In the genomic region with DNA sequence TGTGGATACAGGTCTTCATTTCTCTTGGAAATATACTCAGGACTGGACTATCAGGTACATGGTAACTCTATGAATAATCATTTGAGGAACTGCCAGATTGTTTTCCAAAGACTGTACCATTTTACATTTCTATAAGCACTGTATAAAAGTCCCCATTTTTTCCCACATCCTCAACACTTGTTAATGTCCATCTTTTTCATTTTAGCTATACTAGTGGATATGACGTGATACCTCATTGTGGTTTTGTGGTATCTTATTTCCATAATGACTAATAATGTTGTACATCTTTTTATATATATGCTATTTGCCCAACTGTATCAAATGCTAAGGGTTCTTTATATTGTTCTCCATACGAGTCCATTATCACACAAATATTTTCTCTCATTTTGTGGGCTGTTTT, we compare ENCODE assay signal across 22 cellular contexts. TPM values are rescaled to one million over a fixed set of nuclear protein-coding genes. Genes with fewer than 3 reads are reported as not detected.
DNase-seq lines count a peak whose midpoint lies in the region; ATAC-seq, FAIRE-seq and TF ChIP-seq lines count a peak whose summit lies in the region.
"Had no signal": no experiment of that assay in that cellular context is flagged by ENCODE, and none has a peak within 500 bp of the region (broad histone marks: within the 10 kb centered on the region; RNA-seq: fewer than 3 reads in every experiment).

No MANE protein-coding gene starts in this region.

- peaks cover 11 to 29% of the 10 kb centered on the region in 2 donors for H3K36me3 Mint-ChIP-seq in activated naive CD4-positive, alpha-beta T cell treated with anti-CD3 and anti-CD28 coated beads, Interleukin-2, amount 50 U/mL, for 72 hours
- H3K36me3 Mint-ChIP-seq in activated naive CD4-positive, alpha-beta T cell treated with anti-CD3 and anti-CD28 coated beads, Interleukin-2, amount 10 ng/mL, durations not matched to agents 7 days and 5 days = peaks cover 59% of the 10 kb centered on the region
- peaks cover 62% of the 10 kb centered on the region for H3K36me3 Mint-ChIP-seq in activated naive CD8-positive, alpha-beta T cell treated with anti-CD3 and anti-CD28 coated beads, Interleukin-2, amount 50 U/mL, for 24 hours (ENCODE audit: low read depth)
- peaks cover 27 to 48% of the 10 kb centered on the region in 2 donors for H3K36me3 Mint-ChIP-seq in stimulated activated naive B cell treated with anti-CD40 and anti-IgM and Interleukin-4, amounts not matched to agents 10 μg/mL and 1 μg/mL and 100 μg/mL, for 72 hours
- peaks cover 61% of the 10 kb centered on the region for H3K36me3 Mint-ChIP-seq in T-helper 2 cell treated with Interferon-gamma antibody and Interleukin-4, amounts not matched to agents 5 μg/mL and 100 μg/mL, for 36 hours (ENCODE audit: low read depth)

- no peak overlapping the region for H3K4me3 Mint-ChIP-seq in activated naive CD4-positive, alpha-beta T cell treated with anti-CD3 and anti-CD28 coated beads, Interleukin-2, amount 10 ng/mL, durations not matched to agents 7 days and 5 days
- H3K4me3 Mint-ChIP-seq in activated naive CD8-positive, alpha-beta T cell treated with anti-CD3 and anti-CD28 coated beads, Interleukin-2, amount 50 U/mL, for 24 hours = no peak overlapping the region
- H3K4me3 Mint-ChIP-seq in stimulated activated naive B cell treated with anti-CD40 and anti-IgM and Interleukin-4, amounts not matched to agents 10 μg/mL and 1 μg/mL and 100 μg/mL, for 72 hours = no peak overlapping the region
- no peak overlapping the region for H3K4me3 Mint-ChIP-seq in T-helper 2 cell treated with Interferon-gamma antibody and Interleukin-4, amounts not matched to agents 5 μg/mL and 100 μg/mL, for 36 hours
- H3K4me3 Mint-ChIP-seq: CD4-positive, CD25-positive, alpha-beta regulatory T cell; GM23338 had no signal

- no peaks in the 10 kb centered on the region for H3K4me1 Mint-ChIP-seq in activated naive CD4-positive, alpha-beta T cell treated with anti-CD3 and anti-CD28 coated beads, Interleukin-2, amount 10 ng/mL, durations not matched to agents 7 days and 5 days
- H3K4me1 Mint-ChIP-seq in activated naive CD8-positive, alpha-beta T cell treated with anti-CD3 and anti-CD28 coated beads, Interleukin-2, amount 50 U/mL, for 24 hours = peaks cover 11% of the 10 kb centered on the region
- H3K4me1 Mint-ChIP-seq in stimulated activated naive B cell treated with anti-CD40 and anti-IgM and Interleukin-4, amounts not matched to agents 10 μg/mL and 1 μg/mL and 100 μg/mL, for 72 hours = peaks cover 0 to 2% of the 10 kb centered on the region in 2 donors
- H3K4me1 Mint-ChIP-seq in T-helper 2 cell treated with Interferon-gamma antibody and Interleukin-4, amounts not matched to agents 5 μg/mL and 100 μg/mL, for 36 hours (ENCODE audit: low read depth) = no peaks in the 10 kb centered on the region
- H3K4me1 Mint-ChIP-seq: GM23338 had no signal

- ATAC-seq in activated naive CD4-positive, alpha-beta T cell treated with anti-CD3 and anti-CD28 coated beads, Interleukin-2, amount 50 U/mL, for 72 hours = peak; percentile 22 to 84
- ATAC-seq in activated naive CD8-positive, alpha-beta T cell treated with anti-CD3 and anti-CD28 coated beads, Interleukin-2, amount 50 U/mL, for 24 hours = peak; percentile 46
- ATAC-seq in stimulated activated naive B cell treated with anti-CD40 and anti-IgM and Interleukin-4, amounts not matched to agents 10 μg/mL and 1 μg/mL and 100 μg/mL, for 72 hours (replicated peaks) = peak; percentile 55 to 79
- ATAC-seq: GM23338 had no signal

- no peak for FAIRE-seq in GM12892 (lab: Jason Lieb, UNC)
- FAIRE-seq: GM19239 had no signal

- CTCF ChIA-PET in activated naive CD4-positive, alpha-beta T cell treated with anti-CD3 and anti-CD28 coated beads, Interleukin-2, amount 10 ng/mL, durations not matched to agents 7 days and 5 days (lab: Charles Lee) = no interaction called here

- DNase-seq in activated naive CD4-positive, alpha-beta T cell treated with anti-CD3 and anti-CD28 coated beads, Interleukin-2, amount 50 U/mL, for 72 hours (ENCODE audit: low spot score in 2 of 2) = no peak
- DNase-seq in activated naive CD4-positive, alpha-beta T cell treated with anti-CD3 and anti-CD28 coated beads, Interleukin-2, amount 10 ng/mL, durations not matched to agents 7 days and 5 days = no peak
- DNase-seq in GM12892 (ENCODE audit: insufficient read length) = no peak
- no peak for DNase-seq in activated naive CD8-positive, alpha-beta T cell treated with anti-CD3 and anti-CD28 coated beads, Interleukin-2, amount 50 U/mL, for 24 hours
- DNase-seq in stimulated activated naive B cell treated with anti-CD40 and anti-IgM and Interleukin-4, amounts not matched to agents 10 μg/mL and 1 μg/mL and 100 μg/mL, for 72 hours = no peak
- DNase-seq in effector CD8-positive, alpha-beta T cell (lab: John Stamatoyannopoulos, UW) = no peak
- no peak for DNase-seq in T-helper 2 cell treated with Interferon-gamma antibody and Interleukin-4, amounts not matched to agents 5 μg/mL and 100 μg/mL, for 36 hours (ENCODE audit: low spot score)
- no peak for DNase-seq in DMS79 treated with DMSO at 0.1 percent for 48 hours (lab: John Stamatoyannopoulos, UW)
- DNase-seq: CD4-positive, CD25-positive, alpha-beta regulatory T cell; COR-L47; DMS 273 treated with DMSO at 0.1 percent for 48 hours; GDM1; HCEC 1CT; Kasumi-1; MM.1S; NCI-H1105; NCI-H2081 treated with DMSO at 0.1 percent for 48 hours; NCI-H446 treated with DMSO at 0.1 percent for 48 hours; NK-92 treated with Interleukin-12 subunit alpha and Interleukin-12 subunit beta, amount 100 ng/mL, for 24 hours; Peyer's patch had no signal

- H3K27ac Mint-ChIP-seq in activated naive CD4-positive, alpha-beta T cell treated with anti-CD3 and anti-CD28 coated beads, Interleukin-2, amount 50 U/mL, for 72 hours = no peak overlapping the region
- no peak overlapping the region for H3K27ac Mint-ChIP-seq in activated naive CD4-positive, alpha-beta T cell treated with anti-CD3 and anti-CD28 coated beads, Interleukin-2, amount 10 ng/mL, durations not matched to agents 7 days and 5 days
- H3K27ac Mint-ChIP-seq in activated naive CD8-positive, alpha-beta T cell treated with anti-CD3 and anti-CD28 coated beads, Interleukin-2, amount 50 U/mL, for 24 hours = no peak overlapping the region
- H3K27ac Mint-ChIP-seq in stimulated activated naive B cell treated with anti-CD40 and anti-IgM and Interleukin-4, amounts not matched to agents 10 μg/mL and 1 μg/mL and 100 μg/mL, for 72 hours = peak overlapping the region; percentile 62
- H3K27ac Mint-ChIP-seq in T-helper 2 cell treated with Interferon-gamma antibody and Interleukin-4, amounts not matched to agents 5 μg/mL and 100 μg/mL, for 36 hours = no peak overlapping the region
- H3K27ac Mint-ChIP-seq: GM23338 had no signal

- H3K27me3 Mint-ChIP-seq in activated naive CD4-positive, alpha-beta T cell treated with anti-CD3 and anti-CD28 coated beads, Interleukin-2, amount 10 ng/mL, durations not matched to agents 7 days and 5 days = no peaks in the 10 kb centered on the region
- H3K27me3 Mint-ChIP-seq in activated naive CD8-positive, alpha-beta T cell treated with anti-CD3 and anti-CD28 coated beads, Interleukin-2, amount 50 U/mL, for 24 hours = no peaks in the 10 kb centered on the region
- H3K27me3 Mint-ChIP-seq in stimulated activated naive B cell treated with anti-CD40 and anti-IgM and Interleukin-4, amounts not matched to agents 10 μg/mL and 1 μg/mL and 100 μg/mL, for 72 hours = no peaks in the 10 kb centered on the region
- H3K27me3 Mint-ChIP-seq in T-helper 2 cell treated with Interferon-gamma antibody and Interleukin-4, amounts not matched to agents 5 μg/mL and 100 μg/mL, for 36 hours (ENCODE audit: low read depth) = no peaks in the 10 kb centered on the region
- H3K27me3 Mint-ChIP-seq: CD4-positive, CD25-positive, alpha-beta regulatory T cell had no signal

- TF ChIP-seq POLR2A in GM12892 (IDR thresholded peaks at IDR 0.05; ENCODE audit: low read depth, low read length) = 0 out of 2 replicates have a peak, but pooled peaks have one; percentile 27

- H3K9me3 Mint-ChIP-seq in activated naive CD4-positive, alpha-beta T cell treated with anti-CD3 and anti-CD28 coated beads, Interleukin-2, amount 50 U/mL, for 72 hours = no peaks in the 10 kb centered on the region
- H3K9me3 Mint-ChIP-seq in activated naive CD4-positive, alpha-beta T cell treated with anti-CD3 and anti-CD28 coated beads, Interleukin-2, amount 10 ng/mL, durations not matched to agents 7 days and 5 days = no peaks in the 10 kb centered on the region
- no peaks in the 10 kb centered on the region for H3K9me3 Mint-ChIP-seq in activated naive CD8-positive, alpha-beta T cell treated with anti-CD3 and anti-CD28 coated beads, Interleukin-2, amount 50 U/mL, for 24 hours
- H3K9me3 Mint-ChIP-seq in stimulated activated naive B cell treated with anti-CD40 and anti-IgM and Interleukin-4, amounts not matched to agents 10 μg/mL and 1 μg/mL and 100 μg/mL, for 72 hours = no peaks in the 10 kb centered on the region
- H3K9me3 Mint-ChIP-seq in T-helper 2 cell treated with Interferon-gamma antibody and Interleukin-4, amounts not matched to agents 5 μg/mL and 100 μg/mL, for 36 hours = no peaks in the 10 kb centered on the region
- H3K9me3 Mint-ChIP-seq: CD4-positive, CD25-positive, alpha-beta regulatory T cell; GM23338 had no signal

RNA-seq across cellular contexts. Expression of a gene that starts 22.9 kb away (rescaled TPM):
- total RNA-seq in activated naive CD4-positive, alpha-beta T cell treated with anti-CD3 and anti-CD28 coated beads, Interleukin-2, amount 50 U/mL, for 72 hours = 100 to 1,000 TPM; 121 to 136 TPM
- polyA plus RNA-seq in GM12892 (2012; ENCODE audit: missing spikeins) = 110 TPM

RNA-seq across cellular contexts. Expression of a gene that starts 23.4 kb away (rescaled TPM):
- 10 to 100 TPM; 49.1 to 61.3 TPM for total RNA-seq in activated naive CD4-positive, alpha-beta T cell treated with anti-CD3 and anti-CD28 coated beads, Interleukin-2, amount 50 U/mL, for 72 hours
- polyA plus RNA-seq in GM12892 (2012; ENCODE audit: missing spikeins) = 54.1 TPM

RNA-seq across cellular contexts. Expression of a gene that starts 42.3 kb away (rescaled TPM):
- 100 to 1,000 TPM; 234 to 350 TPM for total RNA-seq in activated naive CD4-positive, alpha-beta T cell treated with anti-CD3 and anti-CD28 coated beads, Interleukin-2, amount 50 U/mL, for 72 hours
- 456 TPM for polyA plus RNA-seq in GM12892 (2012; ENCODE audit: missing spikeins)
